23 cellular contexts compared by ENCODE assay signal in genomic region chr14:82655770-82656169, GRCh38.
"Had no signal": no experiment of that assay in that cellular context is flagged by ENCODE, and none has a peak within 500 bp of the region (broad histone marks: within the 10 kb centered on the region; RNA-seq: fewer than 3 reads in every experiment).

No MANE protein-coding gene starts in this region.

- H3K9me3 ChIP-seq: MG63, SK-N-SH had no signal

- DNase-seq: activated CD4-positive, alpha-beta memory T cell treated with anti-CD3 and anti-CD28 coated beads for 36 hours; activated CD4-positive, alpha-beta T cell treated with anti-CD3 and anti-CD28 coated beads, Interleukin-2, amount 10 ng/mL, durations not matched to agents 7 days and 5 days; activated CD4-positive, CD25-positive, alpha-beta regulatory T cell; activated CD8-positive, alpha-beta memory T cell treated with anti-CD3 and anti-CD28 coated beads for 24 hours; activated effector memory CD4-positive, alpha-beta T cell treated with anti-CD3 and anti-CD28 coated beads, Interleukin-2, amount 50 U/mL, for 16 hours; activated naive CD4-positive, alpha-beta T cell treated with Interleukin-2 at 50 U/mL for 16 hours; activated T-cell treated with anti-CD3 and anti-CD28 coated beads, Interleukin-2, amount 50 U/mL, for 4 hours; amygdala; MG63; MV-4-11; NCI-H1092 treated with DMSO at 0.1 percent for 48 hours; NCI-H1436 treated with DMSO at 0.1 percent for 48 hours; NCI-H187; NCI-H2081; NCI-H526; NCI-H774; NK-92 treated with Interleukin-12 subunit alpha and Interleukin-12 subunit beta, amount 100 ng/mL, for 24 hours; OCI-M1; RPMI8226; SK-N-SH; T-helper 1 cell had no signal

- H3K4me3 ChIP-seq: cardiac muscle cell, MG63 had no signal

- H3K36me3 ChIP-seq: cardiac muscle cell, MG63 had no signal

- H3K27ac ChIP-seq: cardiac muscle cell, VCaP had no signal

- H3K27me3 ChIP-seq: cardiac muscle cell, MG63 had no signal
